Comparison of ENCODE assay signal across 10 cellular contexts in the genomic region with DNA sequence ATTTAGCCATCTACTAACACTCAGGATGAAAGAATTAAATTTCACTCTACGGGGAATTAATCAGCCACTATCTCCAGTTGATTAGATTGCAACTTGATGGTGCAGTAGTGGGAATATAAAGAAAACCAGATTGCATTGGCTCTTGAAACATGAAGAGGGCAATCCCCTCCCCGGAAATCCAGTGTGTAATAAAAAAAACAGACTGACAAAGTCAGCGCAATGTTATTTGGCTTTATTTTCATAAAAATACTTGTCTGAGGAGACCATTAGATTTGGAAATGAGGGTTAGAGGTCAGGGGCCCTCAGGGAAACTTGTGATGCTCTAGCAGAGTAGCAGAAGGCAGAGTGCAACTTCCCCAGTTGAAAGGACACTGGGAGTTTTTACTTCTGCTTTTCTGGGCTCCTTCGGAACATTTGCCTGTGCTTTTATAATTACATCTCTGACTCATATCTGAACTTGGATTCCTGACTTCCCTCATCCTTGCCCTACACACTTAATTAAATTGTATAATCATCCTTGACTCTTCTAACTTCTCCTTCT.
DNase-seq lines count a peak whose midpoint lies in the region; ATAC-seq, FAIRE-seq and TF ChIP-seq lines count a peak whose summit lies in the region.
"Had no signal": no experiment of that assay in that cellular context is flagged by ENCODE, and none has a peak within 500 bp of the region (broad histone marks: within the 10 kb centered on the region; RNA-seq: fewer than 3 reads in every experiment).

No MANE protein-coding gene starts in this region.

- H3K4me3 ChIP-seq in RWPE2 (ENCODE audit: severe bottlenecking) (no peak overlapping the region), small intestine (ENCODE audit: low read depth in 1 of 2, low read length in 2 of 2) (no peak overlapping the region)

- no peak for DNase-seq in RWPE2 (ENCODE audit: low spot score)
- no peak for DNase-seq in Right ventricle myocardium superior
- DNase-seq in small intestine = peak; percentile 74
- DNase-seq in putamen (ENCODE audit: low spot score) = no peak
- no peak for DNase-seq in NCI-H748 (lab: John Stamatoyannopoulos, UW; ENCODE audit: unreplicated experiment)
- no peak for DNase-seq in CD4-positive, alpha-beta T cell
- no peak for DNase-seq in activated effector memory CD4-positive, alpha-beta T cell treated with Interleukin-2 at 50 U/mL for 16 hours
- DNase-seq: T-helper 2 cell had no signal

- H3K9me3 ChIP-seq in RWPE2 (ENCODE audit: severe bottlenecking) (no peaks in the 10 kb centered on the region), small intestine (ENCODE audit: control insufficient read depth, low read depth) (no peaks in the 10 kb centered on the region)
- no peaks in the 10 kb centered on the region for H3K9me3 ChIP-seq in CD4-positive, alpha-beta T cell (ENCODE audit: control insufficient read depth, low read length)

- no peak for FAIRE-seq in small intestine (lab: Jason Lieb, UNC)

- H3K4me1 ChIP-seq in RWPE2 (ENCODE audit: insufficient read depth, poor library complexity, severe bottlenecking) = peaks cover 5% of the 10 kb centered on the region
- H3K4me1 ChIP-seq in small intestine (ENCODE audit: control insufficient read depth in 2 of 2, insufficient read depth in 1 of 2, low read depth in 1 of 2, low read length in 1 of 2) = peaks cover 2 to 7% of the 10 kb centered on the region in 2 donors

- H3K27me3 ChIP-seq in RWPE2 (ENCODE audit: insufficient read depth, poor library complexity, severe bottlenecking) = no peaks in the 10 kb centered on the region
- no peaks in the 10 kb centered on the region for H3K27me3 ChIP-seq in small intestine (ENCODE audit: control insufficient read depth in 2 of 2, insufficient read depth in 2 of 2, low read length in 2 of 2)
- H3K27me3 ChIP-seq in CD4-positive, alpha-beta T cell (ENCODE audit: control insufficient read depth, insufficient read depth, low read length) = no peaks in the 10 kb centered on the region

- H3K27ac Mint-ChIP-seq in CD4-positive, alpha-beta T cell = no peak overlapping the region

- H3K27ac ChIP-seq in RWPE2 (ENCODE audit: poor library complexity, severe bottlenecking) (peak overlapping the region; percentile 47), small intestine (ENCODE audit: low read depth in 1 of 2, low read length in 1 of 2) (peak overlapping the region in 1 of 2 donors; percentile 8)
- H3K27ac ChIP-seq in CD4-positive, alpha-beta T cell (ENCODE audit: low read depth, low read length) = no peak overlapping the region
- H3K27ac ChIP-seq: epithelial cell of prostate had no signal

- no peaks in the 10 kb centered on the region for H3K36me3 Mint-ChIP-seq in CD4-positive, alpha-beta T cell (ENCODE audit: low read depth)

- H3K36me3 ChIP-seq in RWPE2 (ENCODE audit: low read depth) (no peaks in the 10 kb centered on the region), small intestine (ENCODE audit: control insufficient read depth in 2 of 2, insufficient read depth in 2 of 2, low read length in 2 of 2) (no peaks in the 10 kb centered on the region)

- no peaks in the 10 kb centered on the region for H3K27me3 Mint-ChIP-seq in CD4-positive, alpha-beta T cell

- WGBS in small intestine, 3 donors = 4 to 22% (median 19%) methylated on average over 4 of the region's 4 CpGs

- no peak for TF ChIP-seq CTCF in RWPE2 (IDR thresholded peaks at IDR 0.05; ENCODE audit: poor library complexity, severe bottlenecking)
- TF ChIP-seq CTCF in CD4-positive, alpha-beta T cell (IDR thresholded peaks at IDR 0.05) = no peak

- peak; percentile 76 for ATAC-seq in GM19351 (IDR thresholded peaks at IDR 0.05; ENCODE audit: unreplicated experiment)
- ATAC-seq in RWPE2 (ENCODE audit: low read depth) = peak; percentile 62
- peak; percentile 95 for ATAC-seq in Right ventricle myocardium superior (ENCODE audit: poor library complexity)
- ATAC-seq in CD4-positive, alpha-beta T cell (ENCODE audit: poor library complexity) = no peak

- H3K9me3 Mint-ChIP-seq in CD4-positive, alpha-beta T cell = peaks cover 4% of the 10 kb centered on the region

- H3K4me3 Mint-ChIP-seq in CD4-positive, alpha-beta T cell = no peak overlapping the region

- POLR2A ChIA-PET in CD4-positive, alpha-beta T cell (lab: Charles Lee) = no interaction called here

- CTCF ChIA-PET in CD4-positive, alpha-beta T cell (lab: Charles Lee) = no interaction called here

- H3K4me1 Mint-ChIP-seq in CD4-positive, alpha-beta T cell (ENCODE audit: low read depth) = no peaks in the 10 kb centered on the region

- intact Hi-C loops in Right ventricle myocardium superior (cut with DNase I) = no loop called here
- intact Hi-C loops in CD4-positive, alpha-beta T cell (cut with DNase I, micrococcal nuclease) = no loop called here
